In the genomic region with DNA sequence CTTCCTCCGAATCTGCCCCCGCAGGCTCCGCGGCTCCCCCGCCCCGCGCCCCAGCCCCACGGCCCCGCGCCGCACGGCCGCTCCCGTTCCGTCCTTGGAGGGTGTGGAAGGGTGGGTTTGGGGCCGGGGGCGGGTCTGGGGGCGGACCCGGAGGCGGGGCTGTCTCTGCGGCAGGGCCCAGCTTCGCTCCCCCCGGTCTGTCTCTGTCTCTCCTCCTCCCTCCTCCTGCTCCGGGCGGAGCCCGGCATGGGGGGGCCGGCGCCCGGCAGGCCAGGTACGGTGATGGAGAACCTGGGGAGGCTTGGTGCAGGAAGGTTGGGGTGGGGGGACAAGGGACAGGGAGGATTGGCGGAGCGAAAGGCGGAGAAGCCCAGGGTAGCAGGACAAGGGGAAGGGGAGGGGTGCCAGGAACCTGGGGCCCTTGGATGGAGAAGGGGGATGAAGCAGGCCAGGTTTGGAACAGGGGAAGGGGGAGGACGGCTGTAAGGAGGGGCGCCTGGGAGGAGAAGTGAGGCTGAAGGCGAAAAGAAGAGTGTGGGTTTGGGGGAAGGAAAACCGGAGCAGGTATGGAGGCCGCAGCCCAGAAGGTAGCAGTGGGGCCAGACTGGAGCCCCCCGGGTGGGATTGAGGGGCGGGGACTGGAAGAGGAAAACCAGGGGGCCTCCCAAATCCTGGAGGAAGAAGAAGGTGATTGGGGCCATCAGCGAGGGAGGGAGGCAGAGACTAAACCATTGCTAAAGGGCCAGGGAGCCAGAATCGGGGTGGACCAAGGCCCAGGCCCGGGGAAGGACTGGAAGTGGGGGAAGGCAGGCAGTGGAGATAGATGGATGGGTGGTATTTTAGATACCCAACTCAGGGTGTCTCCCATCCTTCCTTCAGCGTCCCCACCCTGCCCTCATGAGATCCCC, we compare ENCODE assay signal across 8 cellular contexts. TPM values are rescaled to one million over a fixed set of nuclear protein-coding genes. Genes with fewer than 3 reads are reported as not detected.
DNase-seq lines count a peak whose midpoint lies in the region; ATAC-seq and TF ChIP-seq lines count a peak whose summit lies in the region.

A gene (plus strand): TSS at position 200 of the 908 bp plus-strand sequence. CDS start 1,385 bp downstream, outside the sequence.

- H3K9me3 ChIP-seq in SJSA1 (replicated peaks) (no peaks in the 10 kb centered on the region), hepatocyte (ENCODE audit: low read depth) (no peaks in the 10 kb centered on the region)

- H3K36me3 ChIP-seq in SJSA1 (no peaks in the 10 kb centered on the region), hepatocyte (replicated peaks; ENCODE audit: insufficient read depth, low read depth) (no peaks in the 10 kb centered on the region), rectal smooth muscle tissue (ENCODE audit: control insufficient read depth, insufficient read depth, low read length) (no peaks in the 10 kb centered on the region)

- no peak for TF ChIP-seq CTCF in astrocyte of the cerebellum (IDR thresholded peaks at IDR 0.05; ENCODE audit: low read depth, low read length, missing control alignments)
- TF ChIP-seq CTCF in hepatocyte (IDR thresholded peaks at IDR 0.05; ENCODE audit: poor library complexity): no peak

- H3K9me2 ChIP-seq in hepatocyte (replicated peaks; ENCODE audit: insufficient read depth): no peaks in the 10 kb centered on the region

- peak within 1 kb of the TSS; percentile 99 for H3K4me2 ChIP-seq in hepatocyte

- DNase-seq in SJSA1 (ENCODE audit: low read depth in 1 of 2, low spot score in 2 of 2) (peak in 1 of 2 experiments; percentile 67), astrocyte of the cerebellum (ENCODE audit: low read depth) (no peak), hepatocyte (ENCODE audit: low spot score) (peak; percentile 84), NK-92 (lab: John Stamatoyannopoulos, UW; ENCODE audit: unreplicated experiment) (no peak), mucosa of gallbladder (ENCODE audit: low spot score) (no peak)

- H4K20me1 ChIP-seq in hepatocyte (ENCODE audit: insufficient read depth, poor library complexity, severe bottlenecking): no peaks in the 10 kb centered on the region

- peaks cover 3% of the 10 kb centered on the region for H3K79me2 ChIP-seq in hepatocyte

- H3K4me3 ChIP-seq in SJSA1 (peak within 1 kb of the TSS; percentile 61), astrocyte of the cerebellum (ENCODE audit: low read depth, low read length) (peak within 1 kb of the TSS; percentile 58), hepatocyte (peak within 1 kb of the TSS; percentile 96), rectal smooth muscle tissue (ENCODE audit: low read length) (peak within 1 kb of the TSS; percentile 51)

- H3K4me1 ChIP-seq in SJSA1 (replicated peaks): peaks cover 22% of the 10 kb centered on the region
- peaks cover 5% of the 10 kb centered on the region for H3K4me1 ChIP-seq in hepatocyte (ENCODE audit: insufficient read depth)
- H3K4me1 ChIP-seq in rectal smooth muscle tissue (ENCODE audit: control insufficient read depth, insufficient read depth, low read length): peaks cover 2% of the 10 kb centered on the region

- H3K9ac ChIP-seq in rectal smooth muscle tissue (ENCODE audit: low read length): no peak within 1 kb of the TSS

- WGBS in hepatocyte (ENCODE audit: low lambda C conversion rate, missing lambda C conversion rate): 23% methylated on average over 11 of the region's 44 CpGs

- in situ Hi-C loops in astrocyte of the cerebellum (cut with HindIII; ENCODE audit: low sequenced_read_pairs): no loop called here

- ATAC-seq in GM18511 (IDR thresholded peaks at IDR 0.05; ENCODE audit: unreplicated experiment) (peak; percentile 26), HG03432 (IDR thresholded peaks at IDR 0.05; ENCODE audit: unreplicated experiment) (peak; percentile 12)

- no peak within 1 kb of the TSS for H3K27ac ChIP-seq in SJSA1
- peak within 1 kb of the TSS; percentile 53 for H3K27ac ChIP-seq in hepatocyte
- H3K27ac ChIP-seq in rectal smooth muscle tissue (ENCODE audit: low read depth, low read length): no peak within 1 kb of the TSS

- H3K27me3 ChIP-seq in SJSA1 (replicated peaks) (no peaks in the 10 kb centered on the region), hepatocyte (no peaks in the 10 kb centered on the region), rectal smooth muscle tissue (ENCODE audit: control insufficient read depth, insufficient read depth, low read length) (no peaks in the 10 kb centered on the region)

- peak within 1 kb of the TSS; percentile 66 for H2AFZ ChIP-seq in hepatocyte

RNA-seq across cellular contexts. Expression of the gene that starts here (rescaled TPM):
- total RNA-seq in SJSA1 (2014; rRNA removed; shearing (Covaris generic)): 0.63 and 0.87 TPM in 2 replicates
- total RNA-seq in hepatocyte (1.6 and 2.4 TPM in 2 replicates), mucosa of gallbladder (1.2 TPM)
- polyA plus RNA-seq in hepatocyte: 0.68 TPM in 1 of 2 replicates, not detected in the other
